9 cellular contexts compared by ENCODE assay signal in genomic region chr14:24491586-24492408, GRCh38. TPM values are rescaled to one million over a fixed set of nuclear protein-coding genes. Genes with fewer than 3 reads are reported as not detected.
"Had no signal": no experiment of that assay in that cellular context is flagged by ENCODE, and none has a peak within 500 bp of the region (broad histone marks: within the 10 kb centered on the region; RNA-seq: fewer than 3 reads in every experiment).

No MANE protein-coding gene starts in this region.

RNA-seq across cellular contexts. Expression of gene CMA1, which starts 16.3 kb away (rescaled TPM):
- total RNA-seq: kidney epithelial cell, mesothelial cell of epicardium, mononuclear cell, occipital lobe, osteocyte, spleen, suprapubic skin, thoracic aorta had no signal
- polyA plus RNA-seq: lung had no signal
